Comparison of ENCODE assay signal across 28 cellular contexts in the genomic region with DNA sequence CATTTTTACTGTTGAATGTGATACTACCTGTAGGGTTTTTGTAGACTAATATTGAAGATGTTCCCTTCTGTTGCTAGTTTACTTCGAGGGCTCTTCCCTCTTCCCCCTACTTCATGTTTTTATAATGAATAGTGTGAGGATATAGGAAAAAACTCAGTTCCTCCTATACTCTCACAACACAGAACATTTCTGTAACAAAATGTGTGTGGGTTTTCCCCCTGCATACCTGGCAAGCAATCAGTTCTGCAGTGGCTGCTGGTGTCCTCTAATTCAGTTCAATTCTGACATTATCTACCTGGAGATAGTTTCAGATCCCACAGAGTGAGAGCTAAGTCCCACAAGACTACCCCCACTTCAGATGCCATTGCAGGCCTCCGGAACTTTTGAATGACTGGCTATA.
"Had no signal": no experiment of that assay in that cellular context is flagged by ENCODE, and none has a peak within 500 bp of the region (broad histone marks: within the 10 kb centered on the region; RNA-seq: fewer than 3 reads in every experiment).

No MANE protein-coding gene starts in this region.

- H3K4me3 Mint-ChIP-seq: natural killer cell; nephron progenitor cell; neural progenitor cell; stimulated activated naive CD8-positive, alpha-beta T cell treated with anti-CD3 and anti-CD28 coated beads, Interleukin-15, Interleukin-2, amounts not matched to agents 100 ng/mL and 50 ng/mL, for 24 hours; type B pancreatic cell had no signal

- DNase-seq: hippocampal formation; kidney glomerular epithelial cell; left cardiac atrium; left lung; lower lobe of right lung; mammary epithelial cell; mesenchymal stem cell; natural killer cell; nephron progenitor cell; occipital lobe; retina; right cardiac atrium; stimulated activated CD4-positive, alpha-beta T cell treated with anti-CD3 and anti-CD28 coated beads, Interleukin-12 subunit alpha, Interleukin-12 subunit beta, amount 100 ng/mL, for 4 hours; stimulated activated CD4-positive, alpha-beta T cell treated with anti-CD3 and anti-CD28 coated beads, Interleukin-15, amount 100 ng/mL, for 24 hours; stimulated activated CD4-positive, alpha-beta T cell treated with anti-CD3 and anti-CD28 coated beads, Interleukin-2, amount 100 ng/mL, for 24 hours; stimulated activated CD4-positive, alpha-beta T cell treated with anti-CD3 and anti-CD28 coated beads, Interleukin-4, amount 100 ng/mL, for 1 hour; stimulated activated naive CD4-positive, alpha-beta T cell; tibial artery; uterus had no signal

- ATAC-seq: left cardiac atrium, left lung, lower lobe of right lung, natural killer cell, right cardiac atrium, sciatic nerve had no signal

- H3K9me3 Mint-ChIP-seq: natural killer cell; stimulated activated naive CD8-positive, alpha-beta T cell treated with anti-CD3 and anti-CD28 coated beads, Interleukin-15, Interleukin-2, amounts not matched to agents 100 ng/mL and 50 ng/mL, for 24 hours; type B pancreatic cell had no signal

- H3K27me3 ChIP-seq: left lung, neural progenitor cell, neutrophil, suprapubic skin, tibial artery, uterus had no signal

- H3K27ac Mint-ChIP-seq: natural killer cell; nephron progenitor cell; neural progenitor cell; stimulated activated naive CD8-positive, alpha-beta T cell treated with anti-CD3 and anti-CD28 coated beads, Interleukin-15, Interleukin-2, amounts not matched to agents 100 ng/mL and 50 ng/mL, for 24 hours; type B pancreatic cell had no signal

- H3K4me1 ChIP-seq: left lung, lower lobe of right lung, neural progenitor cell, parathyroid adenoma, suprapubic skin, tibial artery, uterus had no signal

- H3K27me3 Mint-ChIP-seq: stimulated activated naive CD8-positive, alpha-beta T cell treated with anti-CD3 and anti-CD28 coated beads, Interleukin-15, Interleukin-2, amounts not matched to agents 100 ng/mL and 50 ng/mL, for 24 hours; type B pancreatic cell had no signal

- H3K27ac ChIP-seq: left lung, lower lobe of right lung, neural progenitor cell, neutrophil, parathyroid adenoma, skin epidermis, suprapubic skin, thoracic aorta, tibial artery, uterus had no signal

- H3K9me3 ChIP-seq: left lung, lower lobe of right lung, neutrophil, suprapubic skin, thoracic aorta, uterus had no signal

- H3K4me3 ChIP-seq: left lung, lower lobe of right lung, neural progenitor cell, skin epidermis, suprapubic skin, thoracic aorta, tibial artery, uterus had no signal

- H3K36me3 ChIP-seq: left lung, lower lobe of right lung, neural progenitor cell, neutrophil, suprapubic skin, thoracic aorta, uterus had no signal

- H3K36me3 Mint-ChIP-seq: natural killer cell had no signal

- H3K4me1 Mint-ChIP-seq: nephron progenitor cell, neural progenitor cell had no signal
